9 cellular contexts compared by ENCODE assay signal in genomic region chr7:79820387-79820786, GRCh38.
DNase-seq lines count a peak whose midpoint lies in the region; ATAC-seq, FAIRE-seq and TF ChIP-seq lines count a peak whose summit lies in the region.
"Had no signal": no experiment of that assay in that cellular context is flagged by ENCODE, and none has a peak within 500 bp of the region (broad histone marks: within the 10 kb centered on the region; RNA-seq: fewer than 3 reads in every experiment).

No MANE protein-coding gene starts in this region.

- peak overlapping the region; percentile 54 for H3K4me3 ChIP-seq in BE2C (ENCODE audit: low read depth, low read length)
- H3K4me3 ChIP-seq in body of pancreas, result no peak overlapping the region
- no peak overlapping the region for H3K4me3 ChIP-seq in left lung

- peaks cover 3% of the 10 kb centered on the region for H3K9me3 Mint-ChIP-seq in activated CD4-positive, alpha-beta memory T cell treated with anti-CD3 and anti-CD28 coated beads for 36 hours

- H3K36me3 Mint-ChIP-seq in activated CD4-positive, alpha-beta memory T cell treated with anti-CD3 and anti-CD28 coated beads for 36 hours, result no peaks in the 10 kb centered on the region

- peaks cover 11% of the 10 kb centered on the region for H3K4me1 ChIP-seq in BE2C
- H3K4me1 ChIP-seq in body of pancreas, result no peaks in the 10 kb centered on the region
- H3K4me1 ChIP-seq in left lung, result no peaks in the 10 kb centered on the region

- no peak overlapping the region for H3K27ac Mint-ChIP-seq in activated CD4-positive, alpha-beta memory T cell treated with anti-CD3 and anti-CD28 coated beads for 36 hours

- POLR2A ChIA-PET in activated CD4-positive, alpha-beta memory T cell treated with anti-CD3 and anti-CD28 coated beads for 36 hours (lab: Charles Lee), result no interaction called here

- intact Hi-C loops in body of pancreas (cut with DNase I), result no loop called here
- intact Hi-C loops in left lung (cut with DNase I), result no loop called here
- intact Hi-C loops in activated CD4-positive, alpha-beta memory T cell treated with anti-CD3 and anti-CD28 coated beads for 36 hours (cut with micrococcal nuclease), result no loop called here

- H3K27me3 Mint-ChIP-seq in activated CD4-positive, alpha-beta memory T cell treated with anti-CD3 and anti-CD28 coated beads for 36 hours, result no peaks in the 10 kb centered on the region

- CTCF ChIA-PET in activated CD4-positive, alpha-beta memory T cell treated with anti-CD3 and anti-CD28 coated beads for 36 hours (lab: Charles Lee), result no interaction called here

- ATAC-seq in body of pancreas, result no peak
- ATAC-seq in left lung, result peak; percentile 68
- ATAC-seq in HG03354 (IDR thresholded peaks at IDR 0.05; ENCODE audit: poor library complexity, severe bottlenecking, unreplicated experiment), result no peak

- H3K27me3 ChIP-seq in BE2C (no peaks in the 10 kb centered on the region), body of pancreas (no peaks in the 10 kb centered on the region), left lung (no peaks in the 10 kb centered on the region)

- H3K9me3 ChIP-seq in BE2C, result no peaks in the 10 kb centered on the region
- H3K9me3 ChIP-seq in body of pancreas, result no peaks in the 10 kb centered on the region
- H3K9me3 ChIP-seq in left lung, result no peaks in the 10 kb centered on the region

- TF ChIP-seq CTCF in BE2C (IDR thresholded peaks at IDR 0.05; ENCODE audit: low read depth, low read length) (no peak), body of pancreas (IDR thresholded peaks at IDR 0.05) (no peak), left lung (IDR thresholded peaks at IDR 0.05) (no peak), D721Med (IDR thresholded peaks at IDR 0.05; ENCODE audit: insufficient read depth, missing control alignments) (no peak)

- FAIRE-seq in D721Med (lab: Jason Lieb, UNC), result no peak

- H3K4me1 Mint-ChIP-seq in activated CD4-positive, alpha-beta memory T cell treated with anti-CD3 and anti-CD28 coated beads for 36 hours (ENCODE audit: low read depth), result no peaks in the 10 kb centered on the region

- no peak overlapping the region for H3K4me3 Mint-ChIP-seq in activated CD4-positive, alpha-beta memory T cell treated with anti-CD3 and anti-CD28 coated beads for 36 hours

- H3K27ac ChIP-seq in body of pancreas, result no peak overlapping the region
- H3K27ac ChIP-seq in left lung, result no peak overlapping the region

- H3K36me3 ChIP-seq in BE2C (no peaks in the 10 kb centered on the region), body of pancreas (replicated peaks in 1 of 2; ENCODE audit: insufficient read depth in 1 of 2, low read depth in 2 of 2) (no peaks in the 10 kb centered on the region), left lung (no peaks in the 10 kb centered on the region)

- WGBS in body of pancreas, 2 donors, result 21 to 35% methylated on average over 6 of the region's 6 CpGs

- peak; percentile 88 for DNase-seq in BE2C
- peak; percentile 49 for DNase-seq in NCI-H1417 treated with DMSO at 0.1 percent for 48 hours (lab: John Stamatoyannopoulos, UW)
- DNase-seq in body of pancreas, result peak in 3 of 4 donors; percentile 20 to 45 (median 30)
- DNase-seq in left lung, result peak in 1 of 2 donors; percentile 35
- DNase-seq in effector CD4-positive, alpha-beta T cell, result no peak
- no peak for DNase-seq in activated CD4-positive, alpha-beta memory T cell treated with anti-CD3 and anti-CD28 coated beads for 36 hours
- no peak for DNase-seq in D721Med (ENCODE audit: insufficient read length, low spot score)
- DNase-seq: activated CD8-positive, alpha-beta memory T cell treated with anti-CD3 and anti-CD28 coated beads for 24 hours had no signal

- TF ChIP-seq POLR2A in body of pancreas (IDR thresholded peaks at IDR 0.05), result no peak

Comparison
In these comparisons a context has a peak if more than half of its experiments do, and no peak if none do; other contexts are left out.
1. DNase-seq: peak in BE2C (single experiment), NCI-H1417 treated with DMSO at 0.1 percent for 48 hours (single experiment) and body of pancreas (3 of 4); none in effector CD4-positive, alpha-beta T cell (single experiment), activated CD4-positive, alpha-beta memory T cell treated with anti-CD3 and anti-CD28 coated beads for 36 hours (single experiment) and D721Med (single experiment).